7 cellular contexts compared by ENCODE assay signal in the genomic region with DNA sequence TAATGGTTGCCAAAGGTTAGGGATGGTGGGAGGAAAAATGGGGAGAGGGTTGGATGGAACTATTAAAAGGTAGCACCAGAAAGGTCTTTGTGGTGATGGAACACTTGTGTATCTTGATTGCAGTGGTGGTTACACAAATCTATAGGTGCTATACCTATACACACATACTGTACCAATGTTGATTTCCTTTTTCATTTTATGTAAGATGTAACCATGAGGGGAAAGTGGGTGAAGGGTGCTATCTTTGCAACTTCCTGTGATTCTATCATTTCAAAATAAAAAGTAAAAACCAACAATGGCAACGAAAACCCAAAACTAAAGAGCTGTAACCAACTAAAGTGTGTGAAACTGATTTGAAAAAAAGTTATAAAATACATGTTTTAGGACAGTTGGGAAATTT. TPM values are rescaled to one million over a fixed set of nuclear protein-coding genes. Genes with fewer than 3 reads are reported as not detected.
DNase-seq lines count a peak whose midpoint lies in the region; ATAC-seq, FAIRE-seq and TF ChIP-seq lines count a peak whose summit lies in the region.

No MANE protein-coding gene starts in this region.

- ATAC-seq in GM12878 (no peak), GM19351 (IDR thresholded peaks at IDR 0.05; ENCODE audit: unreplicated experiment) (no peak)

- H3K4me2 ChIP-seq in GM12878 (ENCODE audit: control insufficient read depth, insufficient read depth) (peak overlapping the region; percentile 82), neural cell (ENCODE audit: low read length) (peak overlapping the region; percentile 98)

- intact Hi-C loops in GM12878 (cut with micrococcal nuclease; ENCODE audit: unreplicated experiment) = loop anchor here (1.0 to 10.0 kb wide), 3 partner anchors 23 to 117 kb away; a partner anchor contains a TSS

- SMC1A ChIA-PET in GM12878 (lab: Charles Lee; ENCODE audit: uncharacterized antibody, unreplicated experiment) = interaction anchor here (1.0 to 4.3 kb wide), 3 partner anchors 9 to 23 kb away, joined by 3 to 16 read pairs (median 5); a partner anchor contains a TSS

- H3K9ac ChIP-seq in GM12878 (ENCODE audit: control insufficient read depth, insufficient read depth, low read length) (no peak overlapping the region), neural cell (ENCODE audit: low read length) (no peak overlapping the region)

- TF ChIP-seq EP300 in GM12878 (IDR thresholded peaks at IDR 0.05; ENCODE audit: borderline replicate concordance in 1 of 2, control insufficient read depth in 1 of 2, low read depth in 2 of 2, low read length in 2 of 2) (no peak), neural cell (conservative IDR thresholded peaks at IDR 0.05; ENCODE audit: poor library complexity, severe bottlenecking) (no peak)

- no peak for DNase-seq in GM12865 (ENCODE audit: low read depth)
- DNase-seq in NB4 (ENCODE audit: low read depth) = no peak
- DNase-seq in GM12878 (ENCODE audit: low read depth, low spot score) = no peak
- DNase-seq in H7 = no peak
- DNase-seq in NCI-H526 treated with DMSO at 0.1 percent for 48 hours (lab: John Stamatoyannopoulos, UW) = no peak

- 27% methylated on average over 1 of the region's 1 CpG for WGBS in GM12878 (ENCODE audit: insufficient coverage, insufficient replicate concordance, low lambda C conversion rate, missing lambda C conversion rate)

- H3K36me3 ChIP-seq in GM12878 (ENCODE audit: control insufficient read depth in 2 of 2, insufficient read depth in 2 of 2, low read length in 1 of 2) = peaks cover 4 to 8% of the 10 kb centered on the region in 2 experiments
- H3K36me3 ChIP-seq in neural cell (ENCODE audit: insufficient read depth, low read length) = peaks cover 21% of the 10 kb centered on the region
- H3K36me3 ChIP-seq in H7 (replicated peaks; ENCODE audit: control insufficient read depth, insufficient read depth, low read length) = peaks cover 21% of the 10 kb centered on the region

- H2AFZ ChIP-seq in GM12878 (ENCODE audit: control insufficient read depth, low read depth, low read length) = no peak overlapping the region; the same call in 1 of the 2 replicates
- no peak overlapping the region for H2AFZ ChIP-seq in neural cell (ENCODE audit: low read depth, low read length)

- no peak for TF ChIP-seq RAD21 in GM12878 (IDR thresholded peaks at IDR 0.05; ENCODE audit: insufficient read depth, low read depth, low read length)
- TF ChIP-seq RAD21 in neural cell (conservative IDR thresholded peaks at IDR 0.05) = no peak

- TF ChIP-seq CTCF in GM12865 (IDR thresholded peaks at IDR 0.05; ENCODE audit: insufficient read depth, low read depth, low read length, missing control alignments) (no peak), NB4 (IDR thresholded peaks at IDR 0.05; ENCODE audit: low read depth, low read length) (no peak), GM12878 (IDR thresholded peaks at IDR 0.05 in 2 of 3, conservative IDR thresholded peaks at IDR 0.05 in 1 of 3; ENCODE audit: control insufficient read depth in 2 of 3, extremely low read depth in 1 of 3, insufficient read depth in 1 of 3, low read depth in 3 of 3, low read length in 3 of 3) (no peak), neural cell (IDR thresholded peaks at IDR 0.05; ENCODE audit: poor library complexity, severe bottlenecking) (no peak)

- no peaks in the 10 kb centered on the region for H3K4me1 ChIP-seq in GM12878 (ENCODE audit: control insufficient read depth, insufficient read depth, low read length)

- H4K20me1 ChIP-seq in GM12878 (ENCODE audit: control insufficient read depth, insufficient read depth) (no peaks in the 10 kb centered on the region), neural cell (ENCODE audit: insufficient read depth) (no peaks in the 10 kb centered on the region)

- H3F3A ChIP-seq in neural cell (ENCODE audit: insufficient read depth, low read length, poor library complexity, severe bottlenecking) = no peaks in the 10 kb centered on the region

- BruUV-seq in GM12878 (replicated peaks; lab: Mats Ljungman, UMichigan) = no TSS peak

- peaks cover 12% of the 10 kb centered on the region for H3K79me2 ChIP-seq in GM12878 (ENCODE audit: control insufficient read depth, insufficient read depth, low read length)
- H3K79me2 ChIP-seq in neural cell (replicated peaks; ENCODE audit: insufficient read depth, low read length) = peaks cover 28% of the 10 kb centered on the region

- POLR2A ChIA-PET in GM12878 (lab: Charles Lee) = interaction anchor here (1.1 kb wide), 2 partner anchors 15 to 22 kb away, joined by 3 to 5 read pairs; no protein-coding TSS in a partner anchor

- RAD21 ChIA-PET in GM12878 (lab: Charles Lee; ENCODE audit: unreplicated experiment) = interaction anchor here (0.6 kb wide), 1 partner anchor 25 kb away, joined by 3 read pairs; no protein-coding TSS in a partner anchor

- peaks cover 14% of the 10 kb centered on the region for H3K9me3 ChIP-seq in GM12878 (replicated peaks; ENCODE audit: control insufficient read depth, insufficient read depth, low read length)
- no peaks in the 10 kb centered on the region for H3K9me3 ChIP-seq in neural cell (ENCODE audit: low read length)

- H3K27ac ChIP-seq in GM12878 (ENCODE audit: control insufficient read depth, insufficient read depth) = no peak overlapping the region
- H3K27ac ChIP-seq in neural cell (ENCODE audit: low read length) = no peak overlapping the region

- H3K4me3 ChIP-seq in GM12865 (ENCODE audit: low read depth, low read length) (peak overlapping the region; percentile 98), NB4 (ENCODE audit: low read depth, low read length) (peak overlapping the region; percentile 89), GM12878 (peak overlapping the region; percentile 92; the same call in 1 of the 2 replicates), neural cell (ENCODE audit: low read length) (peak overlapping the region; percentile 86), H7 (ENCODE audit: insufficient read depth, low read depth, low read length) (no peak overlapping the region)

- no peaks in the 10 kb centered on the region for H3K9me2 ChIP-seq in neural cell (ENCODE audit: insufficient read depth, low read length)

- no peak for TF ChIP-seq POLR2A in NB4 (IDR thresholded peaks at IDR 0.05; ENCODE audit: extremely low read depth, insufficient read length)
- TF ChIP-seq POLR2A in GM12878 (IDR thresholded peaks at IDR 0.05; ENCODE audit: low read depth, low read length) = no peak

- H3K27me3 ChIP-seq in GM12878 (replicated peaks in 1 of 2; ENCODE audit: control insufficient read depth in 2 of 2, insufficient read depth in 2 of 2, low read length in 1 of 2) (no peaks in the 10 kb centered on the region), neural cell (ENCODE audit: insufficient read depth, low read depth, low read length) (no peaks in the 10 kb centered on the region), H7 (ENCODE audit: control insufficient read depth, insufficient read depth, low read length) (no peaks in the 10 kb centered on the region)

- no peak for FAIRE-seq in GM12878 (lab: Jason Lieb, UNC)

- CTCF ChIA-PET in GM12878 (lab: Yijun Ruan, JAX) = interaction anchor here (0.7 to 4.0 kb wide), 2 partner anchors 19 to 22 kb away, joined by 3 to 16 read pairs; a partner anchor contains a TSS

- in situ Hi-C loops in GM12878 (cut with MboI) = no loop called here

TF ChIP-seq in GM12878, 131 proteins besides CTCF, POLR2A, EP300 and RAD21 (continues in another document):
- no peak for TF ChIP-seq SPI1 (IDR thresholded peaks at IDR 0.05; ENCODE audit: borderline replicate concordance, insufficient read depth, low read depth, low read length)

TF ChIP-seq in neural cell, 6 proteins besides CTCF, POLR2A, EP300 and RAD21:
- no peak for TF ChIP-seq POLR2AphosphoS5 (IDR thresholded peaks at IDR 0.05)
- no peak for TF ChIP-seq EZH2 (IDR thresholded peaks at IDR 0.05; ENCODE audit: borderline replicate concordance, insufficient read depth, low read length, poor library complexity, severe bottlenecking)

RNA-seq across cellular contexts. Expression of a gene that starts 0.8 kb away (rescaled TPM):
- total RNA-seq in GM12878 (2013; cell fraction: nucleolus; rRNA removed) = 25.7 and 33.9 TPM in 2 replicates
- total RNA-seq in GM12878 (2014; rRNA removed) = 12.4 and 14.3 TPM in 2 replicates
- total RNA-seq in GM12878 (2014; rRNA removed; fragmentation: Illumina TruSeq; extraction: Trizol) = 21.1 and 21.2 TPM in 2 replicates
- 15.2 and 18.2 TPM in 2 replicates for total RNA-seq in GM12878 (2021)
- 6.0 TPM for polyA plus RNA-seq in GM12878 (2011; ENCODE audit: low read depth)
- 9.3 and 10.1 TPM in 2 replicates for polyA plus RNA-seq in GM12878 (2011; rRNA removed)
- polyA plus RNA-seq in GM12878 (2011; cell fraction: cytosol; rRNA removed) = 5.5 and 5.9 TPM in 2 replicates
- polyA plus RNA-seq in GM12878 (2011; cell fraction: nucleus; rRNA removed) = 5.7 and 5.9 TPM in 2 replicates
- polyA plus RNA-seq in GM12878 (2012) = 4.7 and 6.6 TPM in 2 replicates
- 16.9 and 17.4 TPM in 2 replicates for polyA plus RNA-seq in GM12878 (2014; fragmentation: Illumina TruSeq; extraction: Trizol)
- polyA plus RNA-seq in GM12878 (2014; fragmentation: Nextera tagmentation; extraction: Ambion mirVana) = 10 to 100 TPM; 14.3 to 14.7 TPM
- 7.0 and 10.0 TPM in 2 replicates for polyA plus RNA-seq in GM12878 (2014; rRNA removed)
- polyA plus RNA-seq in GM12878 (2016; fragmentation: Nextera tagmentation; extraction: Ambion mirVana) = 10 to 100 TPM; 10.8 to 12.3 TPM
- polyA minus RNA-seq in GM12878 (2011; rRNA and poly(A)+ RNA removed) = 10.2 and 13.8 TPM in 2 replicates
- polyA minus RNA-seq in GM12878 (2011; cell fraction: cytosol; rRNA and poly(A)+ RNA removed) = 4.8 and 8.3 TPM in 2 replicates
- 6.9 and 11.7 TPM in 2 replicates for polyA minus RNA-seq in GM12878 (2011; cell fraction: nucleus; rRNA and poly(A)+ RNA removed)
- polyA plus RNA-seq in neural cell = 10.3 and 14.9 TPM in 2 replicates
- polyA minus RNA-seq in neural cell = 60.9 and 86.5 TPM in 2 replicates
- 13.7 and 15.5 TPM in 2 replicates for total RNA-seq in H7 (2014; rRNA removed; shearing (Covaris generic))

RNA-seq across cellular contexts. Expression of a gene that starts 22.9 kb away (rescaled TPM):
- 32.2 and 33.9 TPM in 2 replicates for total RNA-seq in GM12878 (2013; cell fraction: nucleolus; rRNA removed)
- total RNA-seq in GM12878 (2014; rRNA removed) (10.1 and 12.4 TPM in 2 replicates), GM12878 (2014; rRNA removed; fragmentation: Illumina TruSeq; extraction: Trizol) (16.5 and 16.6 TPM in 2 replicates), GM12878 (2021) (10.0 and 10.2 TPM in 2 replicates)
- polyA plus RNA-seq in GM12878 (2011; ENCODE audit: low read depth) = 5.2 TPM
- polyA plus RNA-seq in GM12878 (2011; rRNA removed) (10.5 and 14.4 TPM in 2 replicates), GM12878 (2014; fragmentation: Illumina TruSeq; extraction: Trizol) (14.5 and 15.3 TPM in 2 replicates), GM12878 (2014; fragmentation: Nextera tagmentation; extraction: Ambion mirVana) (1 to 10 TPM; 3.2 to 4.4 TPM), GM12878 (2014; rRNA removed) (6.7 and 9.4 TPM in 2 replicates), GM12878 (2016; fragmentation: Nextera tagmentation; extraction: Ambion mirVana) (1 to 10 TPM; 7.6 to 7.8 TPM), neural cell (51.9 and 64.1 TPM in 2 replicates)
- 6.6 and 7.6 TPM in 2 replicates for polyA plus RNA-seq in GM12878 (2011; cell fraction: cytosol; rRNA removed)
- 5.9 and 6.2 TPM in 2 replicates for polyA plus RNA-seq in GM12878 (2011; cell fraction: nucleus; rRNA removed)
- 8.7 and 9.2 TPM in 2 replicates for polyA plus RNA-seq in GM12878 (2012)
- 13.6 and 15.6 TPM in 2 replicates for polyA minus RNA-seq in GM12878 (2011; rRNA and poly(A)+ RNA removed)
- 5.7 and 7.7 TPM in 2 replicates for polyA minus RNA-seq in GM12878 (2011; cell fraction: cytosol; rRNA and poly(A)+ RNA removed)
- polyA minus RNA-seq in GM12878 (2011; cell fraction: nucleus; rRNA and poly(A)+ RNA removed) = 7.4 and 10.9 TPM in 2 replicates
- polyA minus RNA-seq in neural cell = 149 and 169 TPM in 2 replicates
- 10.3 and 10.5 TPM in 2 replicates for total RNA-seq in H7 (2014; rRNA removed; shearing (Covaris generic))
